ENCODE assay signal across 8 cellular contexts in the genomic region with DNA sequence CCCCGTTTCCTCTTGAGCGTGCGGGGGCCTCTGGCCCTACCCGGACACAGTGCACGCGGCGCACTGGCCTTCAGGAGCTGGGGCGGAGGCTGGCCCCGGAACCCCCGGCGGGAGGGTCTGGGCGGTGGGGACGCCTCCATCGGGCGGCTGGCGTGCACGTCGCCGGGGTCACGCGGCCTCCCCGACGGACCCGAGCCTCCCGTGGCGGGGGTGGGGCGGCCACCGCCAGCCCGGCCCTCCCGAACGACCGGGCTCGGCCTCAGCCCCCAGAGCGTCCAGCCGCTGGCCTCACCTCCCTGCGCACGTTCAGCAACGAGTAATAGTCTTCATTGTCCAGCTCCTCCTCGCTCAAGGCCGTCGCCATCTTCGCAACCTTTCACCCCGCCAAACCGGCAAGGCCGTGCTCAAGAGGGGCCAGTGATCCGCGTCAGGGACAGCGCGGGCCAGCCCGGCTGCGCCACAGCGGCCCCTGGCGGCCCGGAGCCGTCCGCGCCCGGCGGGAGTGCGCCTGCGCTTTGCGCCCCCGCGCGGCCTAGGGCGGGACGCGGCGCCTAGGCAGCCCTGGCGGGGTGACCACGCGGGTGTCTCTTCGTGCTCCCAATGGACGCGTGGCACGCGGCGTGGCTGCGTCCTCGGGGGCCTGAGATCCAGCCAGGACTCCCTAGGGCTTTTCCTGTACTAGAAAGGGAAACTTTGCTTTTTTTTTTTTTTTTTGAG. TPM values are rescaled to one million over a fixed set of nuclear protein-coding genes. Genes with fewer than 3 reads are reported as not detected.
A peak's percentile ranks its signal among the peaks of the same experiment; 100 is the strongest.
DNase-seq lines count a peak whose midpoint lies in the region; ATAC-seq and TF ChIP-seq lines count a peak whose summit lies in the region.

A gene with protein sequence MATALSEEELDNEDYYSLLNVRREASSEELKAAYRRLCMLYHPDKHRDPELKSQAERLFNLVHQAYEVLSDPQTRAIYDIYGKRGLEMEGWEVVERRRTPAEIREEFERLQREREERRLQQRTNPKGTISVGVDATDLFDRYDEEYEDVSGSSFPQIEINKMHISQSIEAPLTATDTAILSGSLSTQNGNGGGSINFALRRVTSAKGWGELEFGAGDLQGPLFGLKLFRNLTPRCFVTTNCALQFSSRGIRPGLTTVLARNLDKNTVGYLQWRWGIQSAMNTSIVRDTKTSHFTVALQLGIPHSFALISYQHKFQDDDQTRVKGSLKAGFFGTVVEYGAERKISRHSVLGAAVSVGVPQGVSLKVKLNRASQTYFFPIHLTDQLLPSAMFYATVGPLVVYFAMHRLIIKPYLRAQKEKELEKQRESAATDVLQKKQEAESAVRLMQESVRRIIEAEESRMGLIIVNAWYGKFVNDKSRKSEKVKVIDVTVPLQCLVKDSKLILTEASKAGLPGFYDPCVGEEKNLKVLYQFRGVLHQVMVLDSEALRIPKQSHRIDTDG (minus strand): TSS at position 380 of the 717 bp plus-strand sequence. CDS start 16 bp downstream, at position 364.

- TF ChIP-seq POLR2A in testis (IDR thresholded peaks at IDR 0.05), result no peak

- H4K20me1 ChIP-seq in osteoblast (ENCODE audit: insufficient read depth, low read length), result peaks cover 4% of the 10 kb centered on the region

- peaks cover 7% of the 10 kb centered on the region for H3K36me3 Mint-ChIP-seq in activated naive CD4-positive, alpha-beta T cell treated with anti-CD3 and anti-CD28 coated beads, Interleukin-2, amount 50 U/mL, for 24 hours

- H2AFZ ChIP-seq in osteoblast (ENCODE audit: low read length), result peak within 1 kb of the TSS; percentile 82

- DNase-seq in GM10266 (ENCODE audit: extremely low spot score), result peak; percentile 98
- peak; percentile 71 for DNase-seq in HFF-Myc (ENCODE audit: extremely low read depth, low read depth)
- peak; percentile 78 for DNase-seq in MV-4-11 (lab: John Stamatoyannopoulos, UW)
- peak; percentile 88 for DNase-seq in glomerular visceral epithelial cell (ENCODE audit: extremely low spot score)
- DNase-seq in osteoblast (ENCODE audit: insufficient read length, low spot score, missing footprints), result peak; percentile 99
- DNase-seq in testis, result peak; percentile 93

- intact Hi-C loops in testis (cut with DNase I; ENCODE audit: low total_unique reads), result no loop called here

- H3K79me2 ChIP-seq in osteoblast (ENCODE audit: insufficient read depth, low read length), result peaks cover 44% of the 10 kb centered on the region

- peak within 1 kb of the TSS; percentile 92 for H3K4me2 ChIP-seq in osteoblast (ENCODE audit: insufficient read depth, low read length)

- WGBS in testis, 2 donors, result 1% methylated on average over 21 to 70 of the region's 80 CpGs

- peak; percentile 99 for TF ChIP-seq CTCF in GM10266 (IDR thresholded peaks at IDR 0.05; ENCODE audit: control insufficient read depth, insufficient read depth, low read depth, missing control alignments)
- TF ChIP-seq CTCF in HFF-Myc (IDR thresholded peaks at IDR 0.05; ENCODE audit: low read depth, low read length, missing control alignments), result peak; percentile 64
- TF ChIP-seq CTCF in osteoblast (IDR thresholded peaks at IDR 0.05; ENCODE audit: extremely low read depth, low read depth, low read length), result peak; percentile 63
- peak; percentile 96 to 100 (median 100) for TF ChIP-seq CTCF in testis (IDR thresholded peaks at IDR 0.05)

- H3K27ac Mint-ChIP-seq in activated naive CD4-positive, alpha-beta T cell treated with anti-CD3 and anti-CD28 coated beads, Interleukin-2, amount 50 U/mL, for 24 hours, result peak within 1 kb of the TSS; percentile 95

- peak within 1 kb of the TSS; percentile 92 for H3K4me3 Mint-ChIP-seq in activated naive CD4-positive, alpha-beta T cell treated with anti-CD3 and anti-CD28 coated beads, Interleukin-2, amount 50 U/mL, for 24 hours

- peaks cover under 1% of the 10 kb centered on the region for H3K27me3 ChIP-seq in osteoblast (ENCODE audit: insufficient read depth, low read length)
- no peaks in the 10 kb centered on the region for H3K27me3 ChIP-seq in testis

- no peaks in the 10 kb centered on the region for H3K27me3 Mint-ChIP-seq in activated naive CD4-positive, alpha-beta T cell treated with anti-CD3 and anti-CD28 coated beads, Interleukin-2, amount 50 U/mL, for 24 hours

- H3K36me3 ChIP-seq in osteoblast (ENCODE audit: insufficient read depth, low read length) (peaks cover 3% of the 10 kb centered on the region), testis (ENCODE audit: low read depth, missing control alignments) (no peaks in the 10 kb centered on the region)

- peak; percentile 90 for ATAC-seq in SK-N-SH treated with all-trans-retinoic acid at 6 μM for 48 hours

- peaks cover 32% of the 10 kb centered on the region for H3K4me1 Mint-ChIP-seq in activated naive CD4-positive, alpha-beta T cell treated with anti-CD3 and anti-CD28 coated beads, Interleukin-2, amount 50 U/mL, for 24 hours

- no peaks in the 10 kb centered on the region for H3K9me3 ChIP-seq in osteoblast (ENCODE audit: low read depth, low read length)
- no peaks in the 10 kb centered on the region for H3K9me3 ChIP-seq in testis

- peaks cover 10% of the 10 kb centered on the region for H3K4me1 ChIP-seq in osteoblast (ENCODE audit: insufficient read depth, low read length)
- peaks cover 7% of the 10 kb centered on the region for H3K4me1 ChIP-seq in testis

- H3K27ac ChIP-seq in osteoblast (ENCODE audit: low read depth, low read length), result peak within 1 kb of the TSS; percentile 78
- peak within 1 kb of the TSS; percentile 82 to 88 for H3K27ac ChIP-seq in testis

- peak within 1 kb of the TSS; percentile 100 for H3K4me3 ChIP-seq in HFF-Myc (replicated peaks; ENCODE audit: low read depth, low read length)
- peak within 1 kb of the TSS; percentile 91 for H3K4me3 ChIP-seq in osteoblast (ENCODE audit: insufficient read depth, low read length)
- peak within 1 kb of the TSS; percentile 95 to 99 for H3K4me3 ChIP-seq in testis

- no peaks in the 10 kb centered on the region for H3K9me3 Mint-ChIP-seq in activated naive CD4-positive, alpha-beta T cell treated with anti-CD3 and anti-CD28 coated beads, Interleukin-2, amount 50 U/mL, for 24 hours

TF ChIP-seq in SK-N-SH treated with all-trans-retinoic acid at 6 μM for 48 hours, 23 proteins besides CTCF, POLR2A, EP300 and RAD21 (continues in another document):
- TF ChIP-seq, protein P1, sequence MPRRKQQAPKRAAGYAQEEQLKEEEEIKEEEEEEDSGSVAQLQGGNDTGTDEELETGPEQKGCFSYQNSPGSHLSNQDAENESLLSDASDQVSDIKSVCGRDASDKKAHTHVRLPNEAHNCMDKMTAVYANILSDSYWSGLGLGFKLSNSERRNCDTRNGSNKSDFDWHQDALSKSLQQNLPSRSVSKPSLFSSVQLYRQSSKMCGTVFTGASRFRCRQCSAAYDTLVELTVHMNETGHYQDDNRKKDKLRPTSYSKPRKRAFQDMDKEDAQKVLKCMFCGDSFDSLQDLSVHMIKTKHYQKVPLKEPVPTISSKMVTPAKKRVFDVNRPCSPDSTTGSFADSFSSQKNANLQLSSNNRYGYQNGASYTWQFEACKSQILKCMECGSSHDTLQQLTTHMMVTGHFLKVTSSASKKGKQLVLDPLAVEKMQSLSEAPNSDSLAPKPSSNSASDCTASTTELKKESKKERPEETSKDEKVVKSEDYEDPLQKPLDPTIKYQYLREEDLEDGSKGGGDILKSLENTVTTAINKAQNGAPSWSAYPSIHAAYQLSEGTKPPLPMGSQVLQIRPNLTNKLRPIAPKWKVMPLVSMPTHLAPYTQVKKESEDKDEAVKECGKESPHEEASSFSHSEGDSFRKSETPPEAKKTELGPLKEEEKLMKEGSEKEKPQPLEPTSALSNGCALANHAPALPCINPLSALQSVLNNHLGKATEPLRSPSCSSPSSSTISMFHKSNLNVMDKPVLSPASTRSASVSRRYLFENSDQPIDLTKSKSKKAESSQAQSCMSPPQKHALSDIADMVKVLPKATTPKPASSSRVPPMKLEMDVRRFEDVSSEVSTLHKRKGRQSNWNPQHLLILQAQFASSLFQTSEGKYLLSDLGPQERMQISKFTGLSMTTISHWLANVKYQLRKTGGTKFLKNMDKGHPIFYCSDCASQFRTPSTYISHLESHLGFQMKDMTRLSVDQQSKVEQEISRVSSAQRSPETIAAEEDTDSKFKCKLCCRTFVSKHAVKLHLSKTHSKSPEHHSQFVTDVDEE (CRISPR knock-in tag; IDR thresholded peaks at IDR 0.05), result peak; percentile 40; the same call in 1 of the 2 replicates
- TF ChIP-seq, protein P2, sequence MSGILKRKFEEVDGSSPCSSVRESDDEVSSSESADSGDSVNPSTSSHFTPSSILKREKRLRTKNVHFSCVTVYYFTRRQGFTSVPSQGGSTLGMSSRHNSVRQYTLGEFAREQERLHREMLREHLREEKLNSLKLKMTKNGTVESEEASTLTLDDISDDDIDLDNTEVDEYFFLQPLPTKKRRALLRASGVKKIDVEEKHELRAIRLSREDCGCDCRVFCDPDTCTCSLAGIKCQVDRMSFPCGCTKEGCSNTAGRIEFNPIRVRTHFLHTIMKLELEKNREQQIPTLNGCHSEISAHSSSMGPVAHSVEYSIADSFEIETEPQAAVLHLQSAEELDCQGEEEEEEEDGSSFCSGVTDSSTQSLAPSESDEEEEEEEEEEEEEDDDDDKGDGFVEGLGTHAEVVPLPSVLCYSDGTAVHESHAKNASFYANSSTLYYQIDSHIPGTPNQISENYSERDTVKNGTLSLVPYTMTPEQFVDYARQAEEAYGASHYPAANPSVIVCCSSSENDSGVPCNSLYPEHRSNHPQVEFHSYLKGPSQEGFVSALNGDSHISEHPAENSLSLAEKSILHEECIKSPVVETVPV (CRISPR knock-in tag; IDR thresholded peaks at IDR 0.05), result no peak
- TF ChIP-seq OSR1 (CRISPR knock-in tag; IDR thresholded peaks at IDR 0.05), result 0 out of 2 replicates have a peak, but pooled peaks have one; percentile 70
- TF ChIP-seq, protein P3, sequence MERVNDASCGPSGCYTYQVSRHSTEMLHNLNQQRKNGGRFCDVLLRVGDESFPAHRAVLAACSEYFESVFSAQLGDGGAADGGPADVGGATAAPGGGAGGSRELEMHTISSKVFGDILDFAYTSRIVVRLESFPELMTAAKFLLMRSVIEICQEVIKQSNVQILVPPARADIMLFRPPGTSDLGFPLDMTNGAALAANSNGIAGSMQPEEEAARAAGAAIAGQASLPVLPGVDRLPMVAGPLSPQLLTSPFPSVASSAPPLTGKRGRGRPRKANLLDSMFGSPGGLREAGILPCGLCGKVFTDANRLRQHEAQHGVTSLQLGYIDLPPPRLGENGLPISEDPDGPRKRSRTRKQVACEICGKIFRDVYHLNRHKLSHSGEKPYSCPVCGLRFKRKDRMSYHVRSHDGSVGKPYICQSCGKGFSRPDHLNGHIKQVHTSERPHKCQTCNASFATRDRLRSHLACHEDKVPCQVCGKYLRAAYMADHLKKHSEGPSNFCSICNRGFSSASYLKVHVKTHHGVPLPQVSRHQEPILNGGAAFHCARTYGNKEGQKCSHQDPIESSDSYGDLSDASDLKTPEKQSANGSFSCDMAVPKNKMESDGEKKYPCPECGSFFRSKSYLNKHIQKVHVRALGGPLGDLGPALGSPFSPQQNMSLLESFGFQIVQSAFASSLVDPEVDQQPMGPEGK (CRISPR knock-in tag; IDR thresholded peaks at IDR 0.05; ENCODE audit: borderline replicate concordance), result no peak
- 0 out of 2 replicates have a peak, but pooled peaks have one; percentile 15 for TF ChIP-seq CSDC2 (CRISPR knock-in tag; IDR thresholded peaks at IDR 0.05)
- no peak for TF ChIP-seq PPARA (CRISPR knock-in tag; IDR thresholded peaks at IDR 0.05; ENCODE audit: borderline replicate concordance)
- TF ChIP-seq RARB (CRISPR knock-in tag; IDR thresholded peaks at IDR 0.05), result no peak

RNA-seq across cellular contexts. Expression of the gene that starts here (rescaled TPM):
- total RNA-seq in osteoblast, result 26.8 and 29.5 TPM in 2 replicates
- 10 to 100 TPM; 52.7 to 53.3 TPM for total RNA-seq in testis
- polyA plus RNA-seq in testis (ENCODE audit: insufficient read depth, low read depth, low replicate concordance), result 41.5 TPM

Comparison
In these comparisons a context has a peak if more than half of its experiments do, and no peak if none do; other contexts are left out.
1. Peak in every context shown above with its lines: DNase-seq, ATAC-seq, H3K4me3 ChIP-seq and H3K27ac ChIP-seq.